Comparison of ENCODE assay signal across 10 cellular contexts in the genomic region with DNA sequence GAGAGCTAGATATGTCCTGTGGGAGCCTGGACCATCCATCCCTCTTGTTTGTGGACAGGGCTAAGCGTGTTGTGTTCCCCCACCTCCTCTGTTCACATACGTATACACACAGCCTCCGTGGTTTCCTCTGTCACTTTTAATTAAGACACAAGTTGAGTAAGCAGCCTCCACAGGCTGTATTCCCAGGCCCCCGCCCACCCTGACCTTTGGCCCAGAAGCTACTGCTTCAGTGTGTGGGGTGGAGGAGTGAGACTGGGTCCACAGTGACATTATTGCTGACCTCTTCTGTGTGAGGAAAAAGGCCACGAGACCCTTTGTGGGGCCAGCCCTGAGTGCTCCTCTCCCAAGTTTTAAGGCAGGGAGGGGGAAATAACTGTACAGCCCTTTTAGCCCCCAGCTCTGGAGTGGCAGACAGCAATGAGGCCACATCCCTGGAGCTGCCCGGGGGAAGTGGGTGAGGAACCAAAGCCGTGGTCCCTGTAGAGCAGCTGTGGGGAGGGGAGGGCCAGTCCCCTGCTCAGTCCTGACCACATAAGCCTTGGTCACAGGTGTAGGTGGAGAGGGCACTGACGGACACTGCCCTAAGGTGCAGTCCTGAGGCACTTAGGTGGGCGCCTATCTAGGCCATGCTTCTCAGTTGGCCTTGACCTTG.
DNase-seq lines count a peak whose midpoint lies in the region; ATAC-seq and TF ChIP-seq lines count a peak whose summit lies in the region.
"Had no signal": no experiment of that assay in that cellular context is flagged by ENCODE, and none has a peak within 500 bp of the region (broad histone marks: within the 10 kb centered on the region; RNA-seq: fewer than 3 reads in every experiment).

No MANE protein-coding gene starts in this region.

- no peak overlapping the region for H3K4me3 Mint-ChIP-seq in memory B cell

- no peaks in the 10 kb centered on the region for H3K9me3 Mint-ChIP-seq in memory B cell

- DNase-seq in OCI-M1 (lab: John Stamatoyannopoulos, UW), result peak; percentile 23
- no peak for DNase-seq in memory B cell (ENCODE audit: low spot score in 2 of 2)
- DNase-seq in brain microvascular endothelial cell, result no peak
- DNase-seq: central memory CD4-positive, alpha-beta T cell; left ventricle myocardium inferior; NCI-H187 treated with DMSO at 0.1 percent for 48 hours; SHP77 had no signal

- no peaks in the 10 kb centered on the region for H3K27me3 ChIP-seq in brain microvascular endothelial cell (replicated peaks)

- no peaks in the 10 kb centered on the region for H3K27me3 Mint-ChIP-seq in memory B cell

- TF ChIP-seq CTCF in brain microvascular endothelial cell (IDR thresholded peaks at IDR 0.05; ENCODE audit: low read depth, low read length, missing control alignments), result no peak

- H3K27ac ChIP-seq in brain microvascular endothelial cell, result no peak overlapping the region
- H3K27ac ChIP-seq: left ventricle myocardium inferior had no signal

- H3K4me3 ChIP-seq in brain microvascular endothelial cell (ENCODE audit: low read depth, low read length), result no peak overlapping the region
- H3K4me3 ChIP-seq: left ventricle myocardium inferior had no signal

- peaks cover 36% of the 10 kb centered on the region for H3K36me3 ChIP-seq in brain microvascular endothelial cell (replicated peaks)

- no peak for ATAC-seq in memory B cell (ENCODE audit: low read depth)
- no peak for ATAC-seq in GM18867 (IDR thresholded peaks at IDR 0.05; ENCODE audit: unreplicated experiment)
- no peak for ATAC-seq in GM18873 (IDR thresholded peaks at IDR 0.05; ENCODE audit: low FRiP score, unreplicated experiment)

- peaks cover 27% of the 10 kb centered on the region for H3K4me1 Mint-ChIP-seq in memory B cell

- in situ Hi-C loops in brain microvascular endothelial cell (cut with HindIII; ENCODE audit: low pct_ligation_motif_present, low sequenced_read_pairs), result no loop called here

- TF ChIP-seq POLR2A in GM15510 (IDR thresholded peaks at IDR 0.05; ENCODE audit: borderline replicate concordance, extremely low read depth, insufficient read length), result peak; percentile 31

- peaks cover 30% of the 10 kb centered on the region for H3K36me3 Mint-ChIP-seq in memory B cell

- H3K27ac Mint-ChIP-seq in memory B cell, result peak overlapping the region; percentile 14
